ENCODE assay signal across 8 cellular contexts in the genomic region with DNA sequence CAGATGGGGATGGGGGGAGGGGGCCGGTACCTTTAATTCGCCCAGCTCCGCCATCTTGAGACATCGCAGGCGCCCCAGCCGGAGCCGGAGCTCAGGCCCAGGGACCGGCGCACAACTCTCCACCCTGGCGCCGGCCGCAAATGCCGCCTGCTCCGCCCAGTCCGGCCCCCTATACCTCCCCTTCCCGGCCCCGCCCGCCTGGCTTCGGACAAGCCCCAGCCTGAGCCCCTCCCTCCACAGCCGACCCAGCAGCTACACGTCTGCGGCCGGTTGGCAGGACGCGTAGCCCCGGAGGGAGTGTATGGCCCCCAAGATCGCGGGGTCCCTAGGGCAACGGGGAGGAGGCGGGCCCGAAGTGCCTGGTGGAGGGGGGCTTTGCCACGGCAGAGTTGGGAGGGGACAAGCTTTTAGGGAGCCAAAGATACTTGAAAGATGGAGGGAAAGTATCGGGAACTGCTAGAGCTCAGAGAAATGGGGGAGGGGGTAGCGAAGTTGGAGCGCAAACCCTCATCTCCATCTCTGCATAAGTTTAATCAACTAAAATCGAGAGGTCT. TPM values are rescaled to one million over a fixed set of nuclear protein-coding genes. Genes with fewer than 3 reads are reported as not detected.
DNase-seq lines count a peak whose midpoint lies in the region; ATAC-seq and TF ChIP-seq lines count a peak whose summit lies in the region.

A gene (minus strand): TSS at position 145 of the 554 bp plus-strand sequence. CDS start 91 bp downstream, at position 54.

- peak within 1 kb of the TSS; percentile 85 for H3K4me3 ChIP-seq in NB4 (ENCODE audit: low read depth, low read length)

- peak within 1 kb of the TSS; percentile 85 for H3K27ac ChIP-seq in temporal lobe (ENCODE audit: low read depth, low read length)

- peaks cover 9% of the 10 kb centered on the region for H3K27me3 Mint-ChIP-seq in HFFc6 (ENCODE audit: insufficient read depth)
- no peaks in the 10 kb centered on the region for H3K27me3 Mint-ChIP-seq in activated naive CD4-positive, alpha-beta T cell treated with anti-CD3 and anti-CD28 coated beads, Interleukin-2, amount 50 U/mL, for 24 hours

- no peak for TF ChIP-seq CTCF in HFFc6 (IDR thresholded peaks at IDR 0.05)
- no peak for TF ChIP-seq CTCF in NB4 (IDR thresholded peaks at IDR 0.05; ENCODE audit: low read depth, low read length)
- TF ChIP-seq CTCF in omental fat pad (IDR thresholded peaks at IDR 0.05), result no peak

- peaks cover 18% of the 10 kb centered on the region for H3K4me1 Mint-ChIP-seq in HFFc6 (ENCODE audit: low read depth)
- peaks cover 9% of the 10 kb centered on the region for H3K4me1 Mint-ChIP-seq in activated naive CD4-positive, alpha-beta T cell treated with anti-CD3 and anti-CD28 coated beads, Interleukin-2, amount 50 U/mL, for 24 hours

- no peak for TF ChIP-seq POLR2A in NB4 (IDR thresholded peaks at IDR 0.05; ENCODE audit: extremely low read depth, insufficient read length)

- no peaks in the 10 kb centered on the region for H3K9me3 Mint-ChIP-seq in HFFc6
- H3K9me3 Mint-ChIP-seq in activated naive CD4-positive, alpha-beta T cell treated with anti-CD3 and anti-CD28 coated beads, Interleukin-2, amount 50 U/mL, for 24 hours, result no peaks in the 10 kb centered on the region

- peak within 1 kb of the TSS; percentile 91 for H3K27ac Mint-ChIP-seq in HFFc6
- peak within 1 kb of the TSS; percentile 76 for H3K27ac Mint-ChIP-seq in activated naive CD4-positive, alpha-beta T cell treated with anti-CD3 and anti-CD28 coated beads, Interleukin-2, amount 50 U/mL, for 24 hours

- DNase-seq in GM04504 (ENCODE audit: low read depth), result peak; percentile 87
- peak; percentile 91 for DNase-seq in HFFc6
- peak; percentile 96 for DNase-seq in NB4 (ENCODE audit: low read depth)
- DNase-seq in SKM-1 (lab: John Stamatoyannopoulos, UW; ENCODE audit: unreplicated experiment), result peak; percentile 98
- DNase-seq in globus pallidus (ENCODE audit: low spot score), result peak; percentile 94
- DNase-seq in omental fat pad (ENCODE audit: low spot score), result peak; percentile 79

- H3K4me3 Mint-ChIP-seq in HFFc6, result peak within 1 kb of the TSS; percentile 98
- peak within 1 kb of the TSS; percentile 96 for H3K4me3 Mint-ChIP-seq in activated naive CD4-positive, alpha-beta T cell treated with anti-CD3 and anti-CD28 coated beads, Interleukin-2, amount 50 U/mL, for 24 hours

- ATAC-seq in omental fat pad (ENCODE audit: low FRiP score), result peak; percentile 98

- H3K36me3 Mint-ChIP-seq in HFFc6 (ENCODE audit: low read depth), result peaks cover 14% of the 10 kb centered on the region; the same call in 1 of the 2 replicates
- H3K36me3 Mint-ChIP-seq in activated naive CD4-positive, alpha-beta T cell treated with anti-CD3 and anti-CD28 coated beads, Interleukin-2, amount 50 U/mL, for 24 hours, result peaks cover 3% of the 10 kb centered on the region

RNA-seq across cellular contexts. Expression of the gene that starts here (rescaled TPM):
- total RNA-seq in HFFc6 (2021; fragmentation: NEBNext Ultra II Directional; extraction: Animal tissue kit (Norgen Biotek cat#: 25700)), result 10 to 100 TPM; 45.2 to 53.8 (median 51.6) TPM
- total RNA-seq in omental fat pad (10 to 100 TPM in 2 of 4 donors, 1 to 10 TPM in 2; 7.8 to 25.1 (median 14.5) TPM), temporal lobe (8.4 TPM)

Comparison
In these comparisons a context has a peak if more than half of its experiments do, and no peak if none do; other contexts are left out.
1. Peak in every context shown above with its lines: DNase-seq, ATAC-seq, H3K4me3 ChIP-seq and H3K27ac ChIP-seq.